ENCODE assay signal across 8 cellular contexts in genomic region chr1:155858805-155859233, GRCh38. TPM values are rescaled to one million over a fixed set of nuclear protein-coding genes. Genes with fewer than 3 reads are reported as not detected.
DNase-seq lines count a peak whose midpoint lies in the region; ATAC-seq, FAIRE-seq and TF ChIP-seq lines count a peak whose summit lies in the region.

No MANE protein-coding gene starts in this region.

- H3K27me3 ChIP-seq in fibroblast of lung (ENCODE audit: control insufficient read depth, insufficient read depth, low read length) (no peaks in the 10 kb centered on the region), sigmoid colon (no peaks in the 10 kb centered on the region)

- POLR2A ChIA-PET in WTC11 (lab: Charles Lee) = interaction anchor here (0.8 kb wide), 1 partner anchor 10 kb away, joined by 3 read pairs; no protein-coding TSS in a partner anchor

- TF ChIP-seq CTCF in WTC11 (IDR thresholded peaks at IDR 0.05) (no peak), fibroblast of lung (conservative IDR thresholded peaks at IDR 0.05 in 1 of 2, IDR thresholded peaks at IDR 0.05 in 1 of 2; ENCODE audit: low read depth in 1 of 2, low read length in 2 of 2) (no peak), sigmoid colon (IDR thresholded peaks at IDR 0.05) (no peak)

- CTCF ChIA-PET in WTC11 (lab: Charles Lee) = interaction anchor here (1.0 to 1.4 kb wide), 4 partner anchors 24 to 131 kb away, joined by 3 to 6 read pairs (median 4); partner anchors contain the start of genes ARHGEF2 and KHDC4

- peaks cover 10% of the 10 kb centered on the region for H3K36me3 Mint-ChIP-seq in WTC11

- H3K79me2 ChIP-seq in fibroblast of lung (ENCODE audit: control insufficient read depth, insufficient read depth, low read length) = peaks cover 22% of the 10 kb centered on the region

- H3K27me3 Mint-ChIP-seq in WTC11 (ENCODE audit: low read depth) = no peaks in the 10 kb centered on the region; the same call in 1 of the 2 replicates

- no peak overlapping the region for H2AFZ ChIP-seq in fibroblast of lung (ENCODE audit: low read length)

- H3K9ac ChIP-seq in fibroblast of lung (ENCODE audit: insufficient read depth, low read length) = peak overlapping the region; percentile 38

- H3K4me3 ChIP-seq in fibroblast of lung (replicated peaks in 1 of 4; ENCODE audit: control extremely low read depth in 1 of 4, insufficient read depth in 1 of 4, low read depth in 3 of 4, low read length in 4 of 4) = peak overlapping the region; percentile 46 to 90 (median 63)
- H3K4me3 ChIP-seq in sigmoid colon = peak overlapping the region; percentile 37 to 52 (median 48)

- H3K27ac Mint-ChIP-seq in WTC11 = peak overlapping the region; percentile 91

- peaks cover 20% of the 10 kb centered on the region for H3K4me1 Mint-ChIP-seq in WTC11

- H3K4me1 ChIP-seq in fibroblast of lung (ENCODE audit: control insufficient read depth, extremely low read depth, insufficient read depth, low read length) (peaks cover 2% of the 10 kb centered on the region), sigmoid colon (peaks cover 0 to 34% (median 28%) of the 10 kb centered on the region in 4 donors)

- H4K20me1 ChIP-seq in fibroblast of lung (ENCODE audit: control insufficient read depth, extremely low read depth, insufficient read depth, low read length) = no peaks in the 10 kb centered on the region

- TF ChIP-seq POLR2A in sigmoid colon (IDR thresholded peaks at IDR 0.05) (no peak), GM12891 (IDR thresholded peaks at IDR 0.05; ENCODE audit: low read depth, low read length) (no peak)

- no peak for FAIRE-seq in GM12891 (lab: Jason Lieb, UNC)

- peak overlapping the region; percentile 68 for H3K4me3 Mint-ChIP-seq in WTC11

- H3K27ac ChIP-seq in fibroblast of lung (ENCODE audit: insufficient read depth, low read length) = peak overlapping the region; percentile 18
- peak overlapping the region; percentile 86 to 95 (median 88) for H3K27ac ChIP-seq in sigmoid colon

- H3K36me3 ChIP-seq in fibroblast of lung (ENCODE audit: control insufficient read depth, insufficient read depth, low read length) (peaks cover 2% of the 10 kb centered on the region), sigmoid colon (peaks cover 0 to 11% (median 7%) of the 10 kb centered on the region in 4 donors)

- H3K9me3 Mint-ChIP-seq in WTC11 = no peaks in the 10 kb centered on the region

- peak overlapping the region; percentile 30 for H3K4me2 ChIP-seq in fibroblast of lung (ENCODE audit: extremely low read depth, insufficient read depth, low read length)

- no peak for TF ChIP-seq EP300 in sigmoid colon (IDR thresholded peaks at IDR 0.05)

- DNase-seq in WTC11 (ENCODE audit: low spot score) (no peak), fibroblast of lung (ENCODE audit: low read depth in 2 of 2) (no peak), sigmoid colon (no peak), GM12891 (ENCODE audit: insufficient read length, low spot score) (no peak), 8988T (no peak), NCI-H187 treated with DMSO at 0.1 percent for 48 hours (lab: John Stamatoyannopoulos, UW) (no peak)

- H3K9me3 ChIP-seq in fibroblast of lung (ENCODE audit: control insufficient read depth, insufficient read depth, low read depth, low read length) (no peaks in the 10 kb centered on the region), sigmoid colon (no peaks in the 10 kb centered on the region)

- intact Hi-C loops in sigmoid colon (cut with DNase I) = loop anchor here (5.0 to 10.0 kb wide), 2 partner anchors 164 to 592 kb away; no protein-coding TSS in a partner anchor

- peak; percentile 4 for ATAC-seq in GM18867 (IDR thresholded peaks at IDR 0.05; ENCODE audit: unreplicated experiment)
- peak; percentile 1 for ATAC-seq in HG03025 (IDR thresholded peaks at IDR 0.05; ENCODE audit: low FRiP score, unreplicated experiment)
- ATAC-seq in WTC11 = no peak

- WGBS in sigmoid colon, 2 donors = 49 to 52% methylated on average over 12 of the region's 12 CpGs

TF ChIP-seq in WTC11, 78 proteins besides CTCF, POLR2A, EP300 and RAD21:
- TF ChIP-seq GABPB1 (CRISPR knock-in tag; IDR thresholded peaks at IDR 0.05) = 0 out of 2 replicates have a peak, but pooled peaks have one; percentile 8
- TF ChIP-seq ESRRA (CRISPR knock-in tag; IDR thresholded peaks at IDR 0.05; ENCODE audit: borderline replicate concordance) = no peak

TF ChIP-seq in GM12891, 5 proteins besides CTCF, POLR2A, EP300 and RAD21:
- TF ChIP-seq TAF1 (IDR thresholded peaks at IDR 0.05; ENCODE audit: low read depth, low read length) (no peak), SPI1 (IDR thresholded peaks at IDR 0.05; ENCODE audit: low read depth, low read length) (no peak), POLR2AphosphoS5 (IDR thresholded peaks at IDR 0.05; ENCODE audit: low read depth, low read length) (no peak), POU2F2 (IDR thresholded peaks at IDR 0.05; ENCODE audit: low read depth, low read length) (no peak), PAX5 (IDR thresholded peaks at IDR 0.05; ENCODE audit: insufficient read depth, low read length, severe bottlenecking) (no peak)

RNA-seq across cellular contexts. Expression of gene SYT11, which starts 0.5 kb away (rescaled TPM):
- total RNA-seq in WTC11 (2021) (6.1 to 8.9 TPM (median 7.5 TPM) in 3 replicates), fibroblast of lung (30.3 and 71.3 TPM in 2 replicates), sigmoid colon (10 to 100 TPM; 14.0 to 29.1 (median 21.3) TPM)
- polyA plus RNA-seq in fibroblast of lung (36.8 and 53.7 TPM in 2 replicates), sigmoid colon (1 to 10 TPM in 2 of 3 donors, under 1 TPM in 1; under 0.01 to 8.4 (median 1.2) TPM)
- 26.3 and 36.3 TPM in 2 replicates for polyA plus RNA-seq in fibroblast of lung (2012)
- polyA minus RNA-seq in fibroblast of lung (ENCODE audit: low replicate concordance) = 43.6 and 62.1 TPM in 2 replicates
- polyA plus RNA-seq in GM12891 (2012; ENCODE audit: low read depth, missing spikeins) = 10.3 TPM

RNA-seq across cellular contexts. Expression of gene GON4L, which starts 1.8 kb away (rescaled TPM):
- total RNA-seq in WTC11 (2021) (44.6 to 54.4 TPM (median 46.6 TPM) in 3 replicates), fibroblast of lung (22.1 and 30.9 TPM in 2 replicates), sigmoid colon (10 to 100 TPM; 25.7 to 45.7 (median 36.4) TPM)
- polyA plus RNA-seq in fibroblast of lung (20.2 and 20.3 TPM in 2 replicates), sigmoid colon (10 to 100 TPM in 1 of 3 donors, 1 to 10 TPM in 2; 3.5 to 24.7 (median 7.2) TPM)
- 13.5 and 14.9 TPM in 2 replicates for polyA plus RNA-seq in fibroblast of lung (2012)
- 59.1 and 61.6 TPM in 2 replicates for polyA minus RNA-seq in fibroblast of lung (ENCODE audit: low replicate concordance)
- 17.1 TPM for polyA plus RNA-seq in GM12891 (2012; ENCODE audit: low read depth, missing spikeins)

RNA-seq across cellular contexts. Expression of gene RIT1, which starts 52.3 kb away (rescaled TPM):
- total RNA-seq in WTC11 (2021) (25.1 to 29.3 TPM (median 27.2 TPM) in 3 replicates), fibroblast of lung (25.2 and 33.4 TPM in 2 replicates), sigmoid colon (10 to 100 TPM; 16.6 to 23.2 (median 20.7) TPM)
- polyA plus RNA-seq in fibroblast of lung (51.0 and 56.8 TPM in 2 replicates), sigmoid colon (10 to 100 TPM; 13.1 to 15.0 (median 13.8) TPM)
- 27.7 and 28.5 TPM in 2 replicates for polyA plus RNA-seq in fibroblast of lung (2012)
- polyA minus RNA-seq in fibroblast of lung (ENCODE audit: low replicate concordance) = 7.9 and 10.4 TPM in 2 replicates
- 19.1 TPM for polyA plus RNA-seq in GM12891 (2012; ENCODE audit: low read depth, missing spikeins)
